1 cellular context compared by ENCODE assay signal in genomic region chr12:122004633-122005071, GRCh38.
TF ChIP-seq lines count a peak whose summit lies in the region.

No MANE protein-coding gene starts in this region.

TF ChIP-seq in GM12878, 131 proteins besides CTCF, POLR2A, EP300 and RAD21 (continued from another document):
- TF ChIP-seq, protein P1, sequence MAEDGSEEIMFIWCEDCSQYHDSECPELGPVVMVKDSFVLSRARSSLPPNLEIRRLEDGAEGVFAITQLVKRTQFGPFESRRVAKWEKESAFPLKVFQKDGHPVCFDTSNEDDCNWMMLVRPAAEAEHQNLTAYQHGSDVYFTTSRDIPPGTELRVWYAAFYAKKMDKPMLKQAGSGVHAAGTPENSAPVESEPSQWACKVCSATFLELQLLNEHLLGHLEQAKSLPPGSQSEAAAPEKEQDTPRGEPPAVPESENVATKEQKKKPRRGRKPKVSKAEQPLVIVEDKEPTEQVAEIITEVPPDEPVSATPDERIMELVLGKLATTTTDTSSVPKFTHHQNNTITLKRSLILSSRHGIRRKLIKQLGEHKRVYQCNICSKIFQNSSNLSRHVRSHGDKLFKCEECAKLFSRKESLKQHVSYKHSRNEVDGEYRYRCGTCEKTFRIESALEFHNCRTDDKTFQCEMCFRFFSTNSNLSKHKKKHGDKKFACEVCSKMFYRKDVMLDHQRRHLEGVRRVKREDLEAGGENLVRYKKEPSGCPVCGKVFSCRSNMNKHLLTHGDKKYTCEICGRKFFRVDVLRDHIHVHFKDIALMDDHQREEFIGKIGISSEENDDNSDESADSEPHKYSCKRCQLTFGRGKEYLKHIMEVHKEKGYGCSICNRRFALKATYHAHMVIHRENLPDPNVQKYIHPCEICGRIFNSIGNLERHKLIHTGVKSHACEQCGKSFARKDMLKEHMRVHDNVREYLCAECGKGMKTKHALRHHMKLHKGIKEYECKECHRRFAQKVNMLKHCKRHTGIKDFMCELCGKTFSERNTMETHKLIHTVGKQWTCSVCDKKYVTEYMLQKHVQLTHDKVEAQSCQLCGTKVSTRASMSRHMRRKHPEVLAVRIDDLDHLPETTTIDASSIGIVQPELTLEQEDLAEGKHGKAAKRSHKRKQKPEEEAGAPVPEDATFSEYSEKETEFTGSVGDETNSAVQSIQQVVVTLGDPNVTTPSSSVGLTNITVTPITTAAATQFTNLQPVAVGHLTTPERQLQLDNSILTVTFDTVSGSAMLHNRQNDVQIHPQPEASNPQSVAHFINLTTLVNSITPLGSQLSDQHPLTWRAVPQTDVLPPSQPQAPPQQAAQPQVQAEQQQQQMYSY (CRISPR knock-in tag; IDR thresholded peaks at IDR 0.05): no peak
- TF ChIP-seq LARP7 (IDR thresholded peaks at IDR 0.05) (no peak), PAX5 (IDR thresholded peaks at IDR 0.05; ENCODE audit: borderline replicate concordance, low read depth, low read length) (no peak), BCL3 (IDR thresholded peaks at IDR 0.05; ENCODE audit: borderline replicate concordance, insufficient read depth, low read depth, low read length, poor library complexity, severe bottlenecking) (no peak), PAX8 (IDR thresholded peaks at IDR 0.05) (no peak), ZBTB11 (CRISPR knock-in tag; IDR thresholded peaks at IDR 0.05) (no peak), STAT1 (conservative IDR thresholded peaks at IDR 0.05) (no peak)
